32 cellular contexts compared by ENCODE assay signal in genomic region chr7:156222151-156222550, GRCh38.
"Had no signal": no experiment of that assay in that cellular context is flagged by ENCODE, and none has a peak within 500 bp of the region (broad histone marks: within the 10 kb centered on the region; RNA-seq: fewer than 3 reads in every experiment).

No MANE protein-coding gene starts in this region.

- ATAC-seq: activated naive CD8-positive, alpha-beta T cell treated with anti-CD3 and anti-CD28 coated beads, Interleukin-2, amount 50 U/mL, for 24 hours had no signal

- DNase-seq: activated CD4-positive, alpha-beta memory T cell treated with anti-CD3 and anti-CD28 coated beads, Interleukin-2, amount 10 ng/mL, durations not matched to agents 7 days and 5 days; activated CD4-positive, alpha-beta T cell treated with anti-CD3 and anti-CD28 coated beads for 1 hour; activated CD4-positive, alpha-beta T cell treated with anti-CD3 and anti-CD28 coated beads for 48 hours; activated CD4-positive, CD25-positive, alpha-beta regulatory T cell; activated effector memory CD4-positive, alpha-beta T cell treated with Interleukin-2 at 50 U/mL for 16 hours; activated naive CD4-positive, alpha-beta T cell treated with anti-CD3 and anti-CD28 coated beads, Interleukin-2, amount 10 ng/mL, durations not matched to agents 7 days and 5 days; activated naive CD8-positive, alpha-beta T cell treated with anti-CD3 and anti-CD28 coated beads, Interleukin-2, amount 50 U/mL, for 24 hours; activated T-cell treated with anti-CD3 and anti-CD28 coated beads, Interleukin-2, amount 50 U/mL, for 48 hours; anterior cingulate cortex; caudate nucleus; KG1; MM.1S; MV-4-11; NCI-H1092; NCI-H1436 treated with DMSO at 0.1 percent for 48 hours; NCI-H1694 treated with DMSO at 0.1 percent for 48 hours; NCI-H2029 treated with DMSO at 0.1 percent for 48 hours; NCI-H2107; NCI-H2171; NCI-H510A; NCI-H526; NCI-H748 treated with DMSO at 0.1 percent for 48 hours; OCI-M1; Right ventricle myocardium superior; SW 1271; T-helper 1 cell; T-helper 2 cell; T-helper 9 cell; WERI-Rb-1 had no signal

- H3K36me3 ChIP-seq: WERI-Rb-1 had no signal

- H3K9me3 Mint-ChIP-seq: activated CD4-positive, alpha-beta memory T cell treated with anti-CD3 and anti-CD28 coated beads, Interleukin-2, amount 10 ng/mL, durations not matched to agents 7 days and 5 days; activated naive CD4-positive, alpha-beta T cell treated with anti-CD3 and anti-CD28 coated beads, Interleukin-2, amount 10 ng/mL, durations not matched to agents 7 days and 5 days; activated naive CD8-positive, alpha-beta T cell treated with anti-CD3 and anti-CD28 coated beads, Interleukin-2, amount 50 U/mL, for 24 hours; brain had no signal

- H3K4me3 Mint-ChIP-seq: activated CD4-positive, alpha-beta memory T cell treated with anti-CD3 and anti-CD28 coated beads, Interleukin-2, amount 10 ng/mL, durations not matched to agents 7 days and 5 days; activated naive CD4-positive, alpha-beta T cell treated with anti-CD3 and anti-CD28 coated beads, Interleukin-2, amount 10 ng/mL, durations not matched to agents 7 days and 5 days; activated naive CD8-positive, alpha-beta T cell; activated naive CD8-positive, alpha-beta T cell treated with anti-CD3 and anti-CD28 coated beads, Interleukin-2, amount 50 U/mL, for 24 hours; brain had no signal

- H3K27ac Mint-ChIP-seq: activated CD4-positive, alpha-beta memory T cell treated with anti-CD3 and anti-CD28 coated beads, Interleukin-2, amount 10 ng/mL, durations not matched to agents 7 days and 5 days; activated naive CD4-positive, alpha-beta T cell treated with anti-CD3 and anti-CD28 coated beads, Interleukin-2, amount 10 ng/mL, durations not matched to agents 7 days and 5 days; activated naive CD8-positive, alpha-beta T cell; activated naive CD8-positive, alpha-beta T cell treated with anti-CD3 and anti-CD28 coated beads, Interleukin-2, amount 50 U/mL, for 24 hours; brain had no signal

- H3K36me3 Mint-ChIP-seq: activated naive CD4-positive, alpha-beta T cell treated with anti-CD3 and anti-CD28 coated beads, Interleukin-2, amount 10 ng/mL, durations not matched to agents 7 days and 5 days; activated naive CD8-positive, alpha-beta T cell; brain had no signal

- H3K4me1 Mint-ChIP-seq: activated CD4-positive, alpha-beta memory T cell treated with anti-CD3 and anti-CD28 coated beads, Interleukin-2, amount 10 ng/mL, durations not matched to agents 7 days and 5 days; activated naive CD4-positive, alpha-beta T cell treated with anti-CD3 and anti-CD28 coated beads, Interleukin-2, amount 10 ng/mL, durations not matched to agents 7 days and 5 days; activated naive CD8-positive, alpha-beta T cell treated with anti-CD3 and anti-CD28 coated beads, Interleukin-2, amount 50 U/mL, for 24 hours had no signal

- H3K27me3 Mint-ChIP-seq: activated CD4-positive, alpha-beta memory T cell treated with anti-CD3 and anti-CD28 coated beads, Interleukin-2, amount 10 ng/mL, durations not matched to agents 7 days and 5 days; activated naive CD8-positive, alpha-beta T cell treated with anti-CD3 and anti-CD28 coated beads, Interleukin-2, amount 50 U/mL, for 24 hours; brain had no signal

- H3K27ac ChIP-seq: WERI-Rb-1 had no signal

- FAIRE-seq: bronchial epithelial cell had no signal
